Comparison of ENCODE assay signal across 1 cellular context in the genomic region with DNA sequence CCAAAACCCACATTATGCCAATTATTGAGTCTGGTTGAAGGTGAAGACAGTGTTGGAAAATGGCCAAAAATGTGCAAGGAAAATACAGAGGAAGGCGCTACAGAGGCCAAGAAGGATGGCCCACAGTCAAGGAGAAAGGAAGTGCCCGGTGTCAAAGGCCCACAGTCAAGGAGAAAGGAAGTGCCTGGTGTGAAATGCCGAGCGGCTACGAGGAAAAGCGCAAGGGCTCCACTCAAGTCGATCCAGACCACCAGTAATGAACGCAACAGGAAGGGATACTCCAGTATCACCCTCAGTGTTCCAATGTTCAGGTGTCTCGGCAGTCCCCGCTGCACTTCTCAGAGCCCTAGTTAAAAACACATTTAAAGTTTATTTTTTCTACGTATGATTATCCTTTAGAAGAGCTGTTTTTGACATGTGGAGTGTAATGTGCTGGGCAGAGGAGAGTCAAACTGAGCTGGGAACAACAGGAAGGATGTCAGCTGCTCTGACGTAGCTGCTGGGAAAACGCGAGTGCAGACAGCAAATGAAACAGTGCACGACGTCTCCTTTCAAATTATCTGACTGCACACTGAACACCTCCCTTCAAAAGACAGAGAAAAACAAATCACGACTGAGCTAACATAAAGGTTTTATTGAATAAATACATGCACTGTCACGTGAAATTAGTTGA.
TF ChIP-seq lines count a peak whose summit lies in the region.

No MANE protein-coding gene starts in this region.

TF ChIP-seq in HepG2, 621 proteins besides CTCF, POLR2A, EP300 and RAD21 (continued from another document):
- no peak for TF ChIP-seq SP1 (IDR thresholded peaks at IDR 0.05)
- TF ChIP-seq SP1 (CRISPR knock-in tag; IDR thresholded peaks at IDR 0.05) = no peak
TF ChIP-seq in HepG2: peak in this region for 1.
